1 cellular context compared by ENCODE assay signal in genomic region chr20:32357869-32358631, GRCh38.
TF ChIP-seq lines count a peak whose summit lies in the region.

TSS of gene ASXL1 (plus strand) at chr20:32358331. CDS start at chr20:32358776, 445 bp downstream.

TF ChIP-seq in GM12878, 131 proteins besides CTCF, POLR2A, EP300 and RAD21 (continued from another document and continues in another):
- TF ChIP-seq CUX1 (IDR thresholded peaks at IDR 0.05; ENCODE audit: insufficient replicate concordance, low read depth, low read length) (no peak), ZNF207 (IDR thresholded peaks at IDR 0.05; ENCODE audit: borderline replicate concordance) (peak; percentile 57; the same call in 1 of the 2 replicates), EZH2 (IDR thresholded peaks at IDR 0.05; ENCODE audit: borderline replicate concordance, control insufficient read depth, low read depth, low read length) (no peak), CREB1 (IDR thresholded peaks at IDR 0.05; ENCODE audit: low read depth) (peak; percentile 54; the same call in 1 of the 2 replicates), EED (IDR thresholded peaks at IDR 0.05; ENCODE audit: low read depth) (no peak), IKZF2 (IDR thresholded peaks at IDR 0.05) (peak; percentile 65 to 84; a peak in 2 of 4 replicates), KLF5 (IDR thresholded peaks at IDR 0.05; ENCODE audit: partially characterized antibody) (peak; percentile 74), TBL1XR1 (IDR thresholded peaks at IDR 0.05; ENCODE audit: low read depth, low read length) (0 out of 2 replicates have a peak, but pooled peaks have one; percentile 38), MYB (IDR thresholded peaks at IDR 0.05; ENCODE audit: borderline replicate concordance, low read depth, low read length) (no peak), CEBPB (IDR thresholded peaks at IDR 0.05; ENCODE audit: borderline replicate concordance in 1 of 2, low read depth in 2 of 2, low read length in 2 of 2) (no peak), ESRRA (IDR thresholded peaks at IDR 0.05; ENCODE audit: low read length) (peak; percentile 57; the same call in 1 of the 2 replicates), SIN3A (IDR thresholded peaks at IDR 0.05; ENCODE audit: low read depth, low read length) (no peak; the same call in 1 of the 2 replicates), FOXM1 (IDR thresholded peaks at IDR 0.05; ENCODE audit: low read depth, low read length) (no peak; the same call in 1 of the 2 replicates), DPF2 (IDR thresholded peaks at IDR 0.05) (peak; percentile 80; the same call in 1 of the 2 replicates), KAT2A (conservative IDR thresholded peaks at IDR 0.05; ENCODE audit: control insufficient read depth, low read depth, low read length) (no peak), TCF7 (IDR thresholded peaks at IDR 0.05; ENCODE audit: borderline replicate concordance) (no peak), E2F8 (IDR thresholded peaks at IDR 0.05; ENCODE audit: low read depth, partially characterized antibody) (peak; percentile 58), NFIC (IDR thresholded peaks at IDR 0.05; ENCODE audit: low read depth, low read length) (no peak; the same call in 1 of the 2 replicates), NRF1 (conservative IDR thresholded peaks at IDR 0.05; ENCODE audit: low read depth, low read length) (no peak), TCF3 (IDR thresholded peaks at IDR 0.05; ENCODE audit: borderline replicate concordance, insufficient read depth, low read depth, low read length) (no peak; the same call in none of the 2 replicates), KDM1A (IDR thresholded peaks at IDR 0.05; ENCODE audit: borderline replicate concordance) (no peak), RCOR1 (conservative IDR thresholded peaks at IDR 0.05; ENCODE audit: low read depth, low read length) (peak; percentile 100), ZNF217 (IDR thresholded peaks at IDR 0.05) (no peak; the same call in 1 of the 2 replicates), SIX5 (IDR thresholded peaks at IDR 0.05; ENCODE audit: low read depth, low read length, severe bottlenecking) (peak; percentile 93), HDGF (IDR thresholded peaks at IDR 0.05) (no peak; the same call in 1 of the 2 replicates), LARP7 (IDR thresholded peaks at IDR 0.05) (peak; percentile 41; the same call in 1 of the 2 replicates), ZZZ3 (IDR thresholded peaks at IDR 0.05; ENCODE audit: control insufficient read depth, insufficient read length, low read depth) (no peak), STAT1 (conservative IDR thresholded peaks at IDR 0.05) (no peak; the same call in 1 of the 2 replicates), TARDBP (IDR thresholded peaks at IDR 0.05; ENCODE audit: borderline replicate concordance) (peak; percentile 91), RELA (IDR thresholded peaks at IDR 0.05; ENCODE audit: borderline replicate concordance, partially characterized antibody) (peak; percentile 2), SP1 (IDR thresholded peaks at IDR 0.05; ENCODE audit: low read depth, low read length) (no peak), CHD2 (IDR thresholded peaks at IDR 0.05; ENCODE audit: borderline replicate concordance, low read depth, low read length) (peak; percentile 100), ZBED1 (IDR thresholded peaks at IDR 0.05; ENCODE audit: borderline replicate concordance) (no peak), CREM (IDR thresholded peaks at IDR 0.05; ENCODE audit: low read depth) (peak; percentile 69), BMI1 (IDR thresholded peaks at IDR 0.05; ENCODE audit: borderline replicate concordance) (no peak), MLLT1 (IDR thresholded peaks at IDR 0.05) (0 out of 2 replicates have a peak, but pooled peaks have one; percentile 77), E4F1 (IDR thresholded peaks at IDR 0.05; ENCODE audit: borderline replicate concordance, partially characterized antibody) (peak; percentile 52), NR2C2 (IDR thresholded peaks at IDR 0.05; ENCODE audit: borderline replicate concordance, control insufficient read depth, insufficient read length, low read depth) (peak; percentile 82), SMARCA5 (IDR thresholded peaks at IDR 0.05) (peak; percentile 48; the same call in 1 of the 2 replicates), MTA2 (IDR thresholded peaks at IDR 0.05; ENCODE audit: low read depth) (peak; percentile 80), ATF7 (IDR thresholded peaks at IDR 0.05; ENCODE audit: low read depth) (0 out of 2 replicates have a peak, but pooled peaks have one; percentile 29), IKZF1 (conservative IDR thresholded peaks at IDR 0.05) (peak; percentile 97), CBX3 (IDR thresholded peaks at IDR 0.05; ENCODE audit: borderline replicate concordance, low read depth) (no peak), BCL3 (IDR thresholded peaks at IDR 0.05; ENCODE audit: borderline replicate concordance, insufficient read depth, low read depth, low read length, poor library complexity, severe bottlenecking) (peak; percentile 5), NKRF (conservative IDR thresholded peaks at IDR 0.05) (peak; percentile 77), HDAC6 (IDR thresholded peaks at IDR 0.05; ENCODE audit: unreplicated experiment) (no peak), FOS (IDR thresholded peaks at IDR 0.05; ENCODE audit: borderline replicate concordance, extremely low read depth, insufficient read length) (no peak), CBX5 (IDR thresholded peaks at IDR 0.05; ENCODE audit: low read depth) (no peak)
